In genomic region chr22:45270095-45271020, GRCh38 we compare ENCODE assay signal across 1 cellular context.
A peak's percentile ranks its signal among the peaks of the same experiment; 100 is the strongest.
TF ChIP-seq lines count a peak whose summit lies in the region.

No MANE protein-coding gene starts in this region.

TF ChIP-seq in HepG2, 621 proteins besides CTCF, POLR2A, EP300 and RAD21 (continues in another document):
- TF ChIP-seq NR3C1 (CRISPR knock-in tag; IDR thresholded peaks at IDR 0.05), result no peak
- no peak for TF ChIP-seq NONO (IDR thresholded peaks at IDR 0.05)
- TF ChIP-seq NONO (CRISPR knock-in tag; conservative IDR thresholded peaks at IDR 0.05), result no peak
- no peak for TF ChIP-seq ZNF576 (CRISPR knock-in tag; IDR thresholded peaks at IDR 0.05)
- TF ChIP-seq RNF219 (CRISPR knock-in tag; IDR thresholded peaks at IDR 0.05), result no peak
- TF ChIP-seq ZNF687 (CRISPR knock-in tag; IDR thresholded peaks at IDR 0.05), result peak; percentile 74
- TF ChIP-seq, protein P1, sequence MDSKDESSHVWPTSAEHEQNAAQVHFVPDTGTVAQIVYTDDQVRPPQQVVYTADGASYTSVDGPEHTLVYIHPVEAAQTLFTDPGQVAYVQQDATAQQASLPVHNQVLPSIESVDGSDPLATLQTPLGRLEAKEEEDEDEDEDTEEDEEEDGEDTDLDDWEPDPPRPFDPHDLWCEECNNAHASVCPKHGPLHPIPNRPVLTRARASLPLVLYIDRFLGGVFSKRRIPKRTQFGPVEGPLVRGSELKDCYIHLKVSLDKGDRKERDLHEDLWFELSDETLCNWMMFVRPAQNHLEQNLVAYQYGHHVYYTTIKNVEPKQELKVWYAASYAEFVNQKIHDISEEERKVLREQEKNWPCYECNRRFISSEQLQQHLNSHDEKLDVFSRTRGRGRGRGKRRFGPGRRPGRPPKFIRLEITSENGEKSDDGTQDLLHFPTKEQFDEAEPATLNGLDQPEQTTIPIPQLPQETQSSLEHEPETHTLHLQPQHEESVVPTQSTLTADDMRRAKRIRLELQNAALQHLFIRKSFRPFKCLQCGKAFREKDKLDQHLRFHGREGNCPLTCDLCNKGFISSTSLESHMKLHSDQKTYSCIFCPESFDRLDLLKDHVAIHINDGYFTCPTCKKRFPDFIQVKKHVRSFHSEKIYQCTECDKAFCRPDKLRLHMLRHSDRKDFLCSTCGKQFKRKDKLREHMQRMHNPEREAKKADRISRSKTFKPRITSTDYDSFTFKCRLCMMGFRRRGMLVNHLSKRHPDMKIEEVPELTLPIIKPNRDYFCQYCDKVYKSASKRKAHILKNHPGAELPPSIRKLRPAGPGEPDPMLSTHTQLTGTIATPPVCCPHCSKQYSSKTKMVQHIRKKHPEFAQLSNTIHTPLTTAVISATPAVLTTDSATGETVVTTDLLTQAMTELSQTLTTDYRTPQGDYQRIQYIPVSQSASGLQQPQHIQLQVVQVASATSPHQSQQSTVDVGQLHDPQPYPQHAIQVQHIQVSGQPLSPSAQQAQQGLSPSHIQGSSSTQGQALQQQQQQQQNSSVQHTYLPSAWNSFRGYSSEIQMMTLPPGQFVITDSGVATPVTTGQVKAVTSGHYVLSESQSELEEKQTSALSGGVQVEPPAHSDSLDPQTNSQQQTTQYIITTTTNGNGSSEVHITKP (CRISPR knock-in tag; IDR thresholded peaks at IDR 0.05; ENCODE audit: low read depth), result no peak
- TF ChIP-seq, protein P2, sequence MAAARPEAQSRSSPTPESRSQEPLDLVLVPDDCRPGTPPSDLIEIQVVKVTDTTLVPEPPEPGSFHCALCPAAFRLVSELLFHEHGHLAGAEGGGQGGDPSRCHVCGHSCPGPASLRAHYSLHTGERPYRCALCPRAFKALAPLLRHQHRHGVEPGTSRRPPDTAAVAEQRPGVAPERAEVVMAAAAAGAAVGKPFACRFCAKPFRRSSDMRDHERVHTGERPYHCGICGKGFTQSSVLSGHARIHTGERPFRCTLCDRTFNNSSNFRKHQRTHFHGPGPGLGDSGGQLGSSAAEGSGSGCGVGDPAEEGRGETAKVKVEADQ (CRISPR knock-in tag; IDR thresholded peaks at IDR 0.05; ENCODE audit: borderline replicate concordance), result no peak
- TF ChIP-seq ZFX (CRISPR knock-in tag; IDR thresholded peaks at IDR 0.05; ENCODE audit: low read depth), result peak; percentile 16; the same call in 1 of the 2 replicates
- no peak for TF ChIP-seq HOXD1 (CRISPR knock-in tag; IDR thresholded peaks at IDR 0.05)
- TF ChIP-seq TRIM24 (CRISPR knock-in tag; IDR thresholded peaks at IDR 0.05), result no peak
- TF ChIP-seq PPARG (CRISPR knock-in tag; conservative IDR thresholded peaks at IDR 0.05), result no peak
- TF ChIP-seq STAG1 (CRISPR knock-in tag; IDR thresholded peaks at IDR 0.05), result peak; percentile 27
- 0 out of 2 replicates have a peak, but pooled peaks have one; percentile 10 for TF ChIP-seq ZMYM3 (CRISPR knock-in tag; IDR thresholded peaks at IDR 0.05)
- peak; percentile 65; the same call in 1 of the 2 replicates for TF ChIP-seq TFDP1 (CRISPR knock-in tag; IDR thresholded peaks at IDR 0.05; ENCODE audit: borderline replicate concordance)
- TF ChIP-seq ZNF337 (CRISPR knock-in tag; IDR thresholded peaks at IDR 0.05; ENCODE audit: borderline replicate concordance, low read depth), result no peak
- TF ChIP-seq, protein P3, sequence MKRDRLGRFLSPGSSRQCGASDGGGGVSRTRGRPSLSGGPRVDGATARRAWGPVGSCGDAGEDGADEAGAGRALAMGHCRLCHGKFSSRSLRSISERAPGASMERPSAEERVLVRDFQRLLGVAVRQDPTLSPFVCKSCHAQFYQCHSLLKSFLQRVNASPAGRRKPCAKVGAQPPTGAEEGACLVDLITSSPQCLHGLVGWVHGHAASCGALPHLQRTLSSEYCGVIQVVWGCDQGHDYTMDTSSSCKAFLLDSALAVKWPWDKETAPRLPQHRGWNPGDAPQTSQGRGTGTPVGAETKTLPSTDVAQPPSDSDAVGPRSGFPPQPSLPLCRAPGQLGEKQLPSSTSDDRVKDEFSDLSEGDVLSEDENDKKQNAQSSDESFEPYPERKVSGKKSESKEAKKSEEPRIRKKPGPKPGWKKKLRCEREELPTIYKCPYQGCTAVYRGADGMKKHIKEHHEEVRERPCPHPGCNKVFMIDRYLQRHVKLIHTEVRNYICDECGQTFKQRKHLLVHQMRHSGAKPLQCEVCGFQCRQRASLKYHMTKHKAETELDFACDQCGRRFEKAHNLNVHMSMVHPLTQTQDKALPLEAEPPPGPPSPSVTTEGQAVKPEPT (CRISPR knock-in tag; IDR thresholded peaks at IDR 0.05; ENCODE audit: low read depth), result no peak
- no peak for TF ChIP-seq ZNF510 (CRISPR knock-in tag; IDR thresholded peaks at IDR 0.05; ENCODE audit: low read depth)
- TF ChIP-seq, protein P4, sequence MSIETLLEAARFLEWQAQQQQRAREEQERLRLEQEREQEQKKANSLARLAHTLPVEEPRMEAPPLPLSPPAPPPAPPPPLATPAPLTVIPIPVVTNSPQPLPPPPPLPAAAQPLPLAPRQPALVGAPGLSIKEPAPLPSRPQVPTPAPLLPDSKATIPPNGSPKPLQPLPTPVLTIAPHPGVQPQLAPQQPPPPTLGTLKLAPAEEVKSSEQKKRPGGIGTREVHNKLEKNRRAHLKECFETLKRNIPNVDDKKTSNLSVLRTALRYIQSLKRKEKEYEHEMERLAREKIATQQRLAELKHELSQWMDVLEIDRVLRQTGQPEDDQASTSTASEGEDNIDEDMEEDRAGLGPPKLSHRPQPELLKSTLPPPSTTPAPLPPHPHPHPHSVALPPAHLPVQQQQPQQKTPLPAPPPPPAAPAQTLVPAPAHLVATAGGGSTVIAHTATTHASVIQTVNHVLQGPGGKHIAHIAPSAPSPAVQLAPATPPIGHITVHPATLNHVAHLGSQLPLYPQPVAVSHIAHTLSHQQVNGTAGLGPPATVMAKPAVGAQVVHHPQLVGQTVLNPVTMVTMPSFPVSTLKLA (IDR thresholded peaks at IDR 0.05), result no peak
- TF ChIP-seq NFYC (CRISPR knock-in tag; IDR thresholded peaks at IDR 0.05), result no peak
- TF ChIP-seq TFE3 (CRISPR knock-in tag; IDR thresholded peaks at IDR 0.05), result no peak
- no peak for TF ChIP-seq ZSCAN20 (CRISPR knock-in tag; IDR thresholded peaks at IDR 0.05; ENCODE audit: borderline replicate concordance)
- no peak for TF ChIP-seq RFX1 (IDR thresholded peaks at IDR 0.05)
- TF ChIP-seq, protein P5, sequence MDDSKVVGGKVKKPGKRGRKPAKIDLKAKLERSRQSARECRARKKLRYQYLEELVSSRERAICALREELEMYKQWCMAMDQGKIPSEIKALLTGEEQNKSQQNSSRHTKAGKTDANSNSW (CRISPR knock-in tag; IDR thresholded peaks at IDR 0.05; ENCODE audit: borderline replicate concordance), result no peak
- TF ChIP-seq ELF4 (CRISPR knock-in tag; IDR thresholded peaks at IDR 0.05; ENCODE audit: borderline replicate concordance), result no peak
- peak; percentile 18; the same call in 1 of the 2 replicates for TF ChIP-seq ETV5 (CRISPR knock-in tag; IDR thresholded peaks at IDR 0.05; ENCODE audit: borderline replicate concordance)
- no peak for TF ChIP-seq ZNF296 (CRISPR knock-in tag; conservative IDR thresholded peaks at IDR 0.05)
- TF ChIP-seq ZFP62 (CRISPR knock-in tag; IDR thresholded peaks at IDR 0.05), result no peak
- no peak for TF ChIP-seq ZNF460 (CRISPR knock-in tag; IDR thresholded peaks at IDR 0.05; ENCODE audit: borderline replicate concordance)
- TF ChIP-seq, protein P6, sequence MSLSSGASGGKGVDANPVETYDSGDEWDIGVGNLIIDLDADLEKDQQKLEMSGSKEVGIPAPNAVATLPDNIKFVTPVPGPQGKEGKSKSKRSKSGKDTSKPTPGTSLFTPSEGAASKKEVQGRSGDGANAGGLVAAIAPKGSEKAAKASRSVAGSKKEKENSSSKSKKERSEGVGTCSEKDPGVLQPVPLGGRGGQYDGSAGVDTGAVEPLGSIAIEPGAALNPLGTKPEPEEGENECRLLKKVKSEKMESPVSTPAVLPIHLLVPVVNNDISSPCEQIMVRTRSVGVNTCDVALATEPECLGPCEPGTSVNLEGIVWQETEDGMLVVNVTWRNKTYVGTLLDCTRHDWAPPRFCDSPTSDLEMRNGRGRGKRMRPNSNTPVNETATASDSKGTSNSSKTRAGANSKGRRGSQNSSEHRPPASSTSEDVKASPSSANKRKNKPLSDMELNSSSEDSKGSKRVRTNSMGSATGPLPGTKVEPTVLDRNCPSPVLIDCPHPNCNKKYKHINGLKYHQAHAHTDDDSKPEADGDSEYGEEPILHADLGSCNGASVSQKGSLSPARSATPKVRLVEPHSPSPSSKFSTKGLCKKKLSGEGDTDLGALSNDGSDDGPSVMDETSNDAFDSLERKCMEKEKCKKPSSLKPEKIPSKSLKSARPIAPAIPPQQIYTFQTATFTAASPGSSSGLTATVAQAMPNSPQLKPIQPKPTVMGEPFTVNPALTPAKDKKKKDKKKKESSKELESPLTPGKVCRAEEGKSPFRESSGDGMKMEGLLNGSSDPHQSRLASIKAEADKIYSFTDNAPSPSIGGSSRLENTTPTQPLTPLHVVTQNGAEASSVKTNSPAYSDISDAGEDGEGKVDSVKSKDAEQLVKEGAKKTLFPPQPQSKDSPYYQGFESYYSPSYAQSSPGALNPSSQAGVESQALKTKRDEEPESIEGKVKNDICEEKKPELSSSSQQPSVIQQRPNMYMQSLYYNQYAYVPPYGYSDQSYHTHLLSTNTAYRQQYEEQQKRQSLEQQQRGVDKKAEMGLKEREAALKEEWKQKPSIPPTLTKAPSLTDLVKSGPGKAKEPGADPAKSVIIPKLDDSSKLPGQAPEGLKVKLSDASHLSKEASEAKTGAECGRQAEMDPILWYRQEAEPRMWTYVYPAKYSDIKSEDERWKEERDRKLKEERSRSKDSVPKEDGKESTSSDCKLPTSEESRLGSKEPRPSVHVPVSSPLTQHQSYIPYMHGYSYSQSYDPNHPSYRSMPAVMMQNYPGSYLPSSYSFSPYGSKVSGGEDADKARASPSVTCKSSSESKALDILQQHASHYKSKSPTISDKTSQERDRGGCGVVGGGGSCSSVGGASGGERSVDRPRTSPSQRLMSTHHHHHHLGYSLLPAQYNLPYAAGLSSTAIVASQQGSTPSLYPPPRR (CRISPR knock-in tag; IDR thresholded peaks at IDR 0.05; ENCODE audit: borderline replicate concordance), result no peak
- TF ChIP-seq XBP1 (CRISPR knock-in tag; IDR thresholded peaks at IDR 0.05), result no peak
- TF ChIP-seq FOXK1 (CRISPR knock-in tag; IDR thresholded peaks at IDR 0.05; ENCODE audit: borderline replicate concordance, low read depth), result no peak
- no peak for TF ChIP-seq SCMH1 (CRISPR knock-in tag; IDR thresholded peaks at IDR 0.05; ENCODE audit: borderline replicate concordance)
- TF ChIP-seq ZNF772 (CRISPR knock-in tag; IDR thresholded peaks at IDR 0.05), result no peak
- no peak for TF ChIP-seq ZNF354B (CRISPR knock-in tag; IDR thresholded peaks at IDR 0.05)
